In the genomic region with DNA sequence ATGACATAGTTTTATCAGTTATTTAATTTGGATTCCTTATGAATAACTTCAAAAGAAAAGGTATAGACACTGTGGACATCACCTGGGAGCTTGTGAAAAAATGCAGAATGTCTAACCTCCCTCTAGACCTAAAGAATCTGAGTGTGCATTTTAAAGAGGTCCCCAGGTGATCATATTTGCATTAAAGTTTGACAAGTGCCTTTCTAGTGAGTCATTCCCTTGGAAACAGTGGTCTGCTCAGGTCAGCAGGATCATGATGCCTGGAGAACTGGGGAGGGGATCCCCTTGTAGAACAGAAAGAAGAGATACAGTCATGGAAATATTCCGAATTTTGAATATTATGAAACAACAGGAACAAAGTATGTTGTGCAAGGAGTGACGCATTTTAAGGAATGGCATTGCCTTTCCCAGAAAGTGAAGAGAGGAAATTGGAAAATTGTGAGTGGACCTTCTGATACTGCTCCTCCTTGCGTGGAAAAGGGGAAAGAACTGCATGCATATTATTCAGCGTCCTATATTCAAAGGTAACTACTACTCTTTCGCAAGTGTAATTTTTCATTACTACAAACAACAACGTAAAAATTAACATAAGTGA, we compare ENCODE assay signal across 1 cellular context.
TF ChIP-seq lines count a peak whose summit lies in the region.

No MANE protein-coding gene starts in this region.

TF ChIP-seq in SK-N-SH, 30 proteins besides CTCF, POLR2A, EP300 and RAD21:
- TF ChIP-seq RCOR1 (IDR thresholded peaks at IDR 0.05; ENCODE audit: low read length) (no peak), FOXJ3 (CRISPR knock-in tag; IDR thresholded peaks at IDR 0.05) (no peak), TAF1 (IDR thresholded peaks at IDR 0.05; ENCODE audit: borderline replicate concordance, low read depth, low read length) (no peak)
- TF ChIP-seq, protein P1, sequence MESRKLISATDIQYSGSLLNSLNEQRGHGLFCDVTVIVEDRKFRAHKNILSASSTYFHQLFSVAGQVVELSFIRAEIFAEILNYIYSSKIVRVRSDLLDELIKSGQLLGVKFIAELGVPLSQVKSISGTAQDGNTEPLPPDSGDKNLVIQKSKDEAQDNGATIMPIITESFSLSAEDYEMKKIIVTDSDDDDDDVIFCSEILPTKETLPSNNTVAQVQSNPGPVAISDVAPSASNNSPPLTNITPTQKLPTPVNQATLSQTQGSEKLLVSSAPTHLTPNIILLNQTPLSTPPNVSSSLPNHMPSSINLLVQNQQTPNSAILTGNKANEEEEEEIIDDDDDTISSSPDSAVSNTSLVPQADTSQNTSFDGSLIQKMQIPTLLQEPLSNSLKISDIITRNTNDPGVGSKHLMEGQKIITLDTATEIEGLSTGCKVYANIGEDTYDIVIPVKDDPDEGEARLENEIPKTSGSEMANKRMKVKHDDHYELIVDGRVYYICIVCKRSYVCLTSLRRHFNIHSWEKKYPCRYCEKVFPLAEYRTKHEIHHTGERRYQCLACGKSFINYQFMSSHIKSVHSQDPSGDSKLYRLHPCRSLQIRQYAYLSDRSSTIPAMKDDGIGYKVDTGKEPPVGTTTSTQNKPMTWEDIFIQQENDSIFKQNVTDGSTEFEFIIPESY (IDR thresholded peaks at IDR 0.05; ENCODE audit: borderline replicate concordance, low read depth): no peak
- TF ChIP-seq, protein P2, sequence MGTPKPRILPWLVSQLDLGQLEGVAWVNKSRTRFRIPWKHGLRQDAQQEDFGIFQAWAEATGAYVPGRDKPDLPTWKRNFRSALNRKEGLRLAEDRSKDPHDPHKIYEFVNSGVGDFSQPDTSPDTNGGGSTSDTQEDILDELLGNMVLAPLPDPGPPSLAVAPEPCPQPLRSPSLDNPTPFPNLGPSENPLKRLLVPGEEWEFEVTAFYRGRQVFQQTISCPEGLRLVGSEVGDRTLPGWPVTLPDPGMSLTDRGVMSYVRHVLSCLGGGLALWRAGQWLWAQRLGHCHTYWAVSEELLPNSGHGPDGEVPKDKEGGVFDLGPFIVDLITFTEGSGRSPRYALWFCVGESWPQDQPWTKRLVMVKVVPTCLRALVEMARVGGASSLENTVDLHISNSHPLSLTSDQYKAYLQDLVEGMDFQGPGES (IDR thresholded peaks at IDR 0.05; ENCODE audit: low read depth, low read length): no peak
- TF ChIP-seq, protein P3, sequence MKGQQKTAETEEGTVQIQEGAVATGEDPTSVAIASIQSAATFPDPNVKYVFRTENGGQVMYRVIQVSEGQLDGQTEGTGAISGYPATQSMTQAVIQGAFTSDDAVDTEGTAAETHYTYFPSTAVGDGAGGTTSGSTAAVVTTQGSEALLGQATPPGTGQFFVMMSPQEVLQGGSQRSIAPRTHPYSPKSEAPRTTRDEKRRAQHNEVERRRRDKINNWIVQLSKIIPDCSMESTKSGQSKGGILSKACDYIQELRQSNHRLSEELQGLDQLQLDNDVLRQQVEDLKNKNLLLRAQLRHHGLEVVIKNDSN (IDR thresholded peaks at IDR 0.05; ENCODE audit: borderline replicate concordance, low read depth): no peak
